In genomic region chr12:48901278-48901677, GRCh38 we compare ENCODE assay signal across 17 cellular contexts. TPM values are rescaled to one million over a fixed set of nuclear protein-coding genes. Genes with fewer than 3 reads are reported as not detected.
A peak's percentile ranks its signal among the peaks of the same experiment; 100 is the strongest.
DNase-seq lines count a peak whose midpoint lies in the region; ATAC-seq and TF ChIP-seq lines count a peak whose summit lies in the region.
"Had no signal": no experiment of that assay in that cellular context is flagged by ENCODE, and none has a peak within 500 bp of the region (broad histone marks: within the 10 kb centered on the region; RNA-seq: fewer than 3 reads in every experiment).

No MANE protein-coding gene starts in this region.

- H3K4me3 Mint-ChIP-seq in natural killer cell treated with Interleukin-12 subunit alpha and Interleukin-12 subunit beta and Interleukin-15 and Interleukin-18, amount 100 ng/mL, for 72 hours, result no peak overlapping the region
- H3K4me3 Mint-ChIP-seq in natural killer cell, result no peak overlapping the region
- H3K4me3 Mint-ChIP-seq: activated B cell treated with CpG ODN at 0.5 μM for 24 hours; naive thymus-derived CD4-positive, alpha-beta T cell had no signal

- no peaks in the 10 kb centered on the region for H3K9me3 Mint-ChIP-seq in natural killer cell treated with Interleukin-12 subunit alpha and Interleukin-12 subunit beta and Interleukin-15 and Interleukin-18, amount 100 ng/mL, for 72 hours
- no peaks in the 10 kb centered on the region for H3K9me3 Mint-ChIP-seq in natural killer cell
- H3K9me3 Mint-ChIP-seq: activated B cell treated with CpG ODN at 0.5 μM for 24 hours; naive thymus-derived CD4-positive, alpha-beta T cell had no signal

- no peak for TF ChIP-seq CTCF in natural killer cell (IDR thresholded peaks at IDR 0.05)

- peak; percentile 60 to 83 for ATAC-seq in natural killer cell treated with Interleukin-12 subunit alpha and Interleukin-12 subunit beta and Interleukin-15 and Interleukin-18, amount 100 ng/mL, for 72 hours
- ATAC-seq in natural killer cell (no peak), GM21529 (IDR thresholded peaks at IDR 0.05; ENCODE audit: unreplicated experiment) (peak; percentile 64), left lobe of liver (no peak), HG02642 (IDR thresholded peaks at IDR 0.05; ENCODE audit: poor library complexity, unreplicated experiment) (no peak)
- ATAC-seq: left ventricle myocardium superior; naive thymus-derived CD4-positive, alpha-beta T cell had no signal

- H3K36me3 Mint-ChIP-seq in natural killer cell treated with Interleukin-12 subunit alpha and Interleukin-12 subunit beta and Interleukin-15 and Interleukin-18, amount 100 ng/mL, for 72 hours, result no peaks in the 10 kb centered on the region
- H3K36me3 Mint-ChIP-seq in natural killer cell, result no peaks in the 10 kb centered on the region
- H3K36me3 Mint-ChIP-seq: naive thymus-derived CD4-positive, alpha-beta T cell had no signal

- H3K4me1 Mint-ChIP-seq in natural killer cell treated with Interleukin-12 subunit alpha and Interleukin-12 subunit beta and Interleukin-15 and Interleukin-18, amount 100 ng/mL, for 72 hours (ENCODE audit: low read depth in 2 of 2), result peaks cover 3 to 4% of the 10 kb centered on the region in 2 donors
- peaks cover 6 to 11% of the 10 kb centered on the region in 2 donors for H3K4me1 Mint-ChIP-seq in natural killer cell

- H3K27ac Mint-ChIP-seq in natural killer cell treated with Interleukin-12 subunit alpha and Interleukin-12 subunit beta and Interleukin-15 and Interleukin-18, amount 100 ng/mL, for 72 hours, result no peak overlapping the region
- H3K27ac Mint-ChIP-seq in natural killer cell, result no peak overlapping the region
- H3K27ac Mint-ChIP-seq: activated B cell treated with CpG ODN at 0.5 μM for 24 hours had no signal

- DNase-seq in natural killer cell treated with Interleukin-12 subunit alpha and Interleukin-12 subunit beta and Interleukin-15 and Interleukin-18, amount 100 ng/mL, for 72 hours (ENCODE audit: low spot score), result no peak
- DNase-seq in natural killer cell (no peak), RKO (ENCODE audit: low spot score) (peak; percentile 68), stromal cell of bone marrow (ENCODE audit: low read depth) (peak; percentile 33), left lobe of liver (ENCODE audit: low spot score) (no peak), DMS53 treated with DMSO at 0.1 percent for 48 hours (lab: John Stamatoyannopoulos, UW; ENCODE audit: unreplicated experiment) (no peak)
- DNase-seq: activated B cell treated with CpG ODN at 0.5 μM for 24 hours; activated naive CD4-positive, alpha-beta T cell; left ventricle myocardium superior; naive thymus-derived CD4-positive, alpha-beta T cell; NCI-H1048; NCI-H345; PC-9; retina; SW 1271 had no signal

- H3K27me3 Mint-ChIP-seq in natural killer cell treated with Interleukin-12 subunit alpha and Interleukin-12 subunit beta and Interleukin-15 and Interleukin-18, amount 100 ng/mL, for 72 hours, result no peaks in the 10 kb centered on the region
- peaks cover 7% of the 10 kb centered on the region in 2 donors for H3K27me3 Mint-ChIP-seq in natural killer cell (ENCODE audit: low read depth in 2 of 2)

- intact Hi-C loops in natural killer cell (cut with micrococcal nuclease), result loop anchor here (5.0 kb wide), 1 partner anchor 86 kb away; no protein-coding TSS in a partner anchor

RNA-seq across cellular contexts. Expression of gene FKBP11, which starts 24.0 kb away (rescaled TPM):
- total RNA-seq in natural killer cell treated with Interleukin-12 subunit alpha and Interleukin-12 subunit beta and Interleukin-15 and Interleukin-18, amount 100 ng/mL, for 72 hours, result 100 to 1,000 TPM; 101 to 112 TPM
- total RNA-seq in natural killer cell (100 to 1,000 TPM; 156 to 228 (median 218) TPM), left lobe of liver (45.0 TPM)

RNA-seq across cellular contexts. Expression of gene RND1, which starts 35.6 kb away (rescaled TPM):
- total RNA-seq in natural killer cell treated with Interleukin-12 subunit alpha and Interleukin-12 subunit beta and Interleukin-15 and Interleukin-18, amount 100 ng/mL, for 72 hours, result 1 to 10 TPM; 3.4 to 3.7 TPM
- total RNA-seq in natural killer cell, result 1 to 10 TPM; 1.7 to 6.8 (median 5.6) TPM
- total RNA-seq in left lobe of liver, result 32.0 TPM

RNA-seq across cellular contexts. Expression of gene DDX23, which starts 49.3 kb away (rescaled TPM):
- total RNA-seq in natural killer cell treated with Interleukin-12 subunit alpha and Interleukin-12 subunit beta and Interleukin-15 and Interleukin-18, amount 100 ng/mL, for 72 hours, result 100 to 1,000 TPM; 131 to 162 TPM
- total RNA-seq in natural killer cell (100 to 1,000 TPM in 2 of 3 donors, 10 to 100 TPM in 1; 96.0 to 123 (median 104) TPM), left lobe of liver (33.3 TPM)

RNA-seq across cellular contexts. Expression of gene ARF3, which starts 56.0 kb away (rescaled TPM):
- total RNA-seq in natural killer cell treated with Interleukin-12 subunit alpha and Interleukin-12 subunit beta and Interleukin-15 and Interleukin-18, amount 100 ng/mL, for 72 hours, result 100 to 1,000 TPM; 125 to 156 TPM
- total RNA-seq in natural killer cell, result 100 to 1,000 TPM in 1 of 3 donors, 10 to 100 TPM in 2; 80.7 to 114 (median 88.4) TPM
- total RNA-seq in left lobe of liver, result 47.4 TPM

Comparison
In these comparisons a context has a peak if more than half of its experiments do, and no peak if none do; other contexts are left out.
1. ATAC-seq: peak in natural killer cell treated with Interleukin-12 subunit alpha and Interleukin-12 subunit beta and Interleukin-15 and Interleukin-18, amount 100 ng/mL, for 72 hours (2 of 2) and GM21529 (single experiment); none in natural killer cell (0 of 3), left lobe of liver (single experiment) and HG02642 (single experiment).
2. DNase-seq: peak in RKO (single experiment) and stromal cell of bone marrow (single experiment); none in natural killer cell treated with Interleukin-12 subunit alpha and Interleukin-12 subunit beta and Interleukin-15 and Interleukin-18, amount 100 ng/mL, for 72 hours (single experiment), natural killer cell (single experiment), left lobe of liver (single experiment) and DMS53 treated with DMSO at 0.1 percent for 48 hours (single experiment).